In genomic region chr15:72967836-72968530, GRCh38 we compare ENCODE assay signal across 12 cellular contexts.
A peak's percentile ranks its signal among the peaks of the same experiment; 100 is the strongest.
DNase-seq lines count a peak whose midpoint lies in the region; ATAC-seq, FAIRE-seq and TF ChIP-seq lines count a peak whose summit lies in the region.
"Had no signal": no experiment of that assay in that cellular context is flagged by ENCODE, and none has a peak within 500 bp of the region (broad histone marks: within the 10 kb centered on the region; RNA-seq: fewer than 3 reads in every experiment).

No MANE protein-coding gene starts in this region.

- H3K79me1 ChIP-seq in IMR-90 (ENCODE audit: low read depth in 1 of 2, low read length in 2 of 2) (no peaks in the 10 kb centered on the region), mesendoderm (ENCODE audit: low read length) (no peaks in the 10 kb centered on the region)

- H3K9me3 ChIP-seq in IMR-90 (ENCODE audit: control insufficient read depth, insufficient read depth, low read length) (peaks cover 4% of the 10 kb centered on the region), colonic mucosa (no peaks in the 10 kb centered on the region), small intestine (ENCODE audit: control insufficient read depth, low read depth) (no peaks in the 10 kb centered on the region)

- BruUV-seq in IMR-90 (replicated peaks; lab: Mats Ljungman, UMichigan): no TSS peak

- H3K27me3 ChIP-seq in IMR-90 (ENCODE audit: control insufficient read depth, insufficient read depth, low read length): no peaks in the 10 kb centered on the region; the same call in 1 of the 2 replicates
- H3K27me3 ChIP-seq in colonic mucosa: no peaks in the 10 kb centered on the region
- H3K27me3 ChIP-seq in mesendoderm (ENCODE audit: insufficient read depth, low read length, poor library complexity): no peaks in the 10 kb centered on the region
- H3K27me3 ChIP-seq in small intestine (ENCODE audit: control insufficient read depth in 2 of 2, insufficient read depth in 2 of 2, low read length in 2 of 2): no peaks in the 10 kb centered on the region

- H3K14ac ChIP-seq in IMR-90 (replicated peaks; ENCODE audit: low read depth, low read length): no peak overlapping the region

- H3K4me3 ChIP-seq in IMR-90 (ENCODE audit: insufficient read depth, low read depth, low read length) (no peak overlapping the region), colonic mucosa (no peak overlapping the region), mesendoderm (ENCODE audit: low read length) (no peak overlapping the region), small intestine (ENCODE audit: low read depth in 1 of 2, low read length in 2 of 2) (no peak overlapping the region)

- H3K4me2 ChIP-seq in IMR-90 (ENCODE audit: low read depth, low read length) (no peak overlapping the region), mesendoderm (ENCODE audit: low read length) (no peak overlapping the region)

- POLR2A ChIA-PET in IMR-90 (lab: Charles Lee; ENCODE audit: unreplicated experiment): no interaction called here

- H3K4ac ChIP-seq in IMR-90 (ENCODE audit: low read depth, low read length) (no peak overlapping the region), mesendoderm (ENCODE audit: low read depth, low read length) (no peak overlapping the region)

- no peak for TF ChIP-seq CTCF in IMR-90 (conservative IDR thresholded peaks at IDR 0.05; ENCODE audit: low read depth, low read length)
- no peak for TF ChIP-seq CTCF in colonic mucosa (IDR thresholded peaks at IDR 0.05)

- H3K23ac ChIP-seq in IMR-90 (ENCODE audit: low read depth, low read length) (no peak overlapping the region), mesendoderm (ENCODE audit: low read length) (no peak overlapping the region)

- H4K20me1 ChIP-seq in IMR-90 (ENCODE audit: insufficient read depth, low read length): no peaks in the 10 kb centered on the region

- no peak for DNase-seq in IMR-90
- peak; percentile 75 for DNase-seq in colonic mucosa
- DNase-seq in mesendoderm: peak; percentile 84
- DNase-seq in small intestine: peak; percentile 49
- DNase-seq in middle frontal gyrus (ENCODE audit: extremely low spot score, low spot score): no peak
- DNase-seq in NCI-H1436 (lab: John Stamatoyannopoulos, UW): no peak
- DNase-seq: MM.1S, NCI-H187 treated with DMSO at 0.1 percent for 48 hours, NCI-H510A treated with DMSO at 0.1 percent for 48 hours, SIG-M5 had no signal

- CTCF ChIA-PET in IMR-90 (lab: Yijun Ruan, JAX): no interaction called here

- H2BK15ac ChIP-seq in IMR-90 (ENCODE audit: low read depth, low read length) (no peak overlapping the region), mesendoderm (replicated peaks; ENCODE audit: low read depth) (no peak overlapping the region)

- H2AK5ac ChIP-seq in IMR-90 (ENCODE audit: low read depth, low read length) (no peak overlapping the region), mesendoderm (ENCODE audit: low read length) (no peak overlapping the region)

- no peaks in the 10 kb centered on the region for H3K36me3 ChIP-seq in IMR-90 (ENCODE audit: control insufficient read depth, insufficient read depth, low read length)
- no peaks in the 10 kb centered on the region for H3K36me3 ChIP-seq in colonic mucosa
- H3K36me3 ChIP-seq in mesendoderm (ENCODE audit: control insufficient read depth, insufficient read depth, low read length): no peaks in the 10 kb centered on the region
- H3K36me3 ChIP-seq in small intestine (ENCODE audit: control insufficient read depth in 2 of 2, insufficient read depth in 2 of 2, low read length in 2 of 2): no peaks in the 10 kb centered on the region

- no peak for ATAC-seq in IMR-90 (ENCODE audit: low read depth)
- no peak for ATAC-seq in GM18511 (IDR thresholded peaks at IDR 0.05; ENCODE audit: unreplicated experiment)
- ATAC-seq: HepG2 had no signal

- no peak for TF ChIP-seq POLR2A in IMR-90 (IDR thresholded peaks at IDR 0.05; ENCODE audit: low read depth, low read length)

- WGBS in IMR-90 (ENCODE audit: extremely low coverage in 2 of 2, insufficient read length in 1 of 2), 2 experiments: 57% methylated on average over 1 of the region's 4 CpGs; no CpG with 5 or more reads in 1 of the 2 experiments
- no CpG with 5 or more reads among the region's 4 CpGs for WGBS in mesendoderm (ENCODE audit: extremely low coverage, insufficient coverage, low lambda C conversion rate)
- WGBS in small intestine, 3 donors: 11 to 40% (median 25%) methylated on average over 4 of the region's 4 CpGs

- intact Hi-C loops in IMR-90 (cut with micrococcal nuclease) (loop anchor here (1.0 kb wide), 1 partner anchor 34 kb away; no protein-coding TSS in a partner anchor), colonic mucosa (cut with DNase I) (no loop called here)

- no peak overlapping the region for H2AK9ac ChIP-seq in IMR-90 (replicated peaks; ENCODE audit: low read depth, low read length, poor library complexity)

- H4K8ac ChIP-seq in IMR-90 (ENCODE audit: low read depth in 2 of 2, low read length in 2 of 2) (no peak overlapping the region), mesendoderm (ENCODE audit: low read depth, low read length) (no peak overlapping the region)

- H3K56ac ChIP-seq in IMR-90 (ENCODE audit: extremely low read depth, insufficient read depth, low read length) (no peak overlapping the region), mesendoderm (ENCODE audit: low read length) (no peak overlapping the region)

- H4K91ac ChIP-seq in IMR-90 (ENCODE audit: insufficient read depth, low read depth, low read length): no peak overlapping the region

- in situ Hi-C loops in IMR-90 (cut with MboI; ENCODE audit: low sequenced_read_pairs): no loop called here

- H3K18ac ChIP-seq in IMR-90 (ENCODE audit: low read depth, low read length): no peak overlapping the region
- H3K18ac ChIP-seq in mesendoderm (ENCODE audit: low read length): peak overlapping the region; percentile 12

- H3K9me1 ChIP-seq in IMR-90 (ENCODE audit: insufficient read depth, low read length): peaks cover 9% of the 10 kb centered on the region; the same call in 1 of the 2 replicates

- peak overlapping the region; percentile 16 for H2AFZ ChIP-seq in IMR-90 (replicated peaks; ENCODE audit: low read length, poor library complexity)

- no peak overlapping the region for H2BK20ac ChIP-seq in IMR-90 (ENCODE audit: low read depth, low read length)

- H2BK5ac ChIP-seq in IMR-90 (ENCODE audit: low read depth, low read length, poor library complexity, severe bottlenecking): no peak overlapping the region
- no peak overlapping the region for H2BK5ac ChIP-seq in mesendoderm (ENCODE audit: low read length)

- H3K9ac ChIP-seq in IMR-90 (ENCODE audit: low read depth, low read length) (no peak overlapping the region), colonic mucosa (ENCODE audit: low read depth in 2 of 2, low read length in 2 of 2) (peak overlapping the region in 1 of 2 donors; percentile 38), mesendoderm (ENCODE audit: low read length) (no peak overlapping the region)

- H3K4me1 ChIP-seq in IMR-90 (ENCODE audit: control insufficient read depth, insufficient read depth, low read length) (peaks cover 8% of the 10 kb centered on the region), colonic mucosa (no peaks in the 10 kb centered on the region), mesendoderm (ENCODE audit: control insufficient read depth, low read depth, low read length) (peaks cover 9% of the 10 kb centered on the region), small intestine (ENCODE audit: control insufficient read depth in 2 of 2, insufficient read depth in 1 of 2, low read depth in 1 of 2, low read length in 1 of 2) (no peaks in the 10 kb centered on the region)

- no peak overlapping the region for H2BK120ac ChIP-seq in IMR-90 (ENCODE audit: low read depth, low read length)
- H2BK120ac ChIP-seq in mesendoderm (ENCODE audit: low read depth, low read length): no peak overlapping the region

- H3K27ac ChIP-seq in IMR-90 (ENCODE audit: insufficient read depth, low read length) (no peak overlapping the region), colonic mucosa (peak overlapping the region; percentile 54), mesendoderm (ENCODE audit: low read depth, low read length) (peak overlapping the region; percentile 82), small intestine (ENCODE audit: low read depth in 1 of 2, low read length in 1 of 2) (peak overlapping the region in 1 of 2 donors; percentile 55)

- FAIRE-seq in small intestine (lab: Jason Lieb, UNC): no peak
- FAIRE-seq: HepG2 had no signal

- dilution Hi-C loops in IMR-90 (cut with HindIII; ENCODE audit: low sequenced_read_pairs, unreplicated experiment): no loop called here

- no peak for TF ChIP-seq RAD21 in IMR-90 (IDR thresholded peaks at IDR 0.05; ENCODE audit: low read length)

- H3K79me2 ChIP-seq in mesendoderm (ENCODE audit: control insufficient read depth, insufficient read depth, low read length): no peaks in the 10 kb centered on the region

- H4K5ac ChIP-seq in IMR-90 (ENCODE audit: low read depth, low read length) (no peak overlapping the region), mesendoderm (ENCODE audit: low read length) (no peak overlapping the region)

TF ChIP-seq in IMR-90, 13 proteins besides CTCF, POLR2A, EP300 and RAD21:
- TF ChIP-seq NFE2L2 (IDR thresholded peaks at IDR 0.05; ENCODE audit: low read depth, low read length): no peak
- TF ChIP-seq, protein P1, sequence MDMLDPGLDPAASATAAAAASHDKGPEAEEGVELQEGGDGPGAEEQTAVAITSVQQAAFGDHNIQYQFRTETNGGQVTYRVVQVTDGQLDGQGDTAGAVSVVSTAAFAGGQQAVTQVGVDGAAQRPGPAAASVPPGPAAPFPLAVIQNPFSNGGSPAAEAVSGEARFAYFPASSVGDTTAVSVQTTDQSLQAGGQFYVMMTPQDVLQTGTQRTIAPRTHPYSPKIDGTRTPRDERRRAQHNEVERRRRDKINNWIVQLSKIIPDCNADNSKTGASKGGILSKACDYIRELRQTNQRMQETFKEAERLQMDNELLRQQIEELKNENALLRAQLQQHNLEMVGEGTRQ (IDR thresholded peaks at IDR 0.05; ENCODE audit: low read depth, low read length): no peak

Comparison
In these comparisons a context has a peak if more than half of its experiments do, and no peak if none do; other contexts are left out.
1. DNase-seq: peak in colonic mucosa (single experiment), mesendoderm (single experiment) and small intestine (single experiment); none in IMR-90 (single experiment), middle frontal gyrus (single experiment) and NCI-H1436 (single experiment).